In the genomic region with DNA sequence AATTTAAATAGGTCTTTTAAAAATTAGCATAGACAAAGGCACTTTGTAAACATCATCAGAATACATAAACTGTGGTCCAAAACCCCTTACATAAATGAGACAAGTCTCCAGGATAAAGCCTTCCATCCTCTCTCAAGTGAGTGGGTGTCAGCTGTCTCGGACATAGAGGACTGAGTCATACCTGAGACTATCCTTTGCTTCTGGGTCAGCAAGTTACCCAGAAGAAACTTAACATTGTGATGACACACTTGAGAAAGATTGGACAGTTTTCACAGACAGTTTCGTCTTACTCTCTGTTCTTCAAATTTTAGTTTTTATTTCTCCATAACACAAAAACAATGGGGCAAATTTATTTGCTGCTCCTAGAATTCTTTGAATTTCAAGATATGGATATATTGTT, we compare ENCODE assay signal across 10 cellular contexts.
A peak's percentile ranks its signal among the peaks of the same experiment; 100 is the strongest.
DNase-seq lines count a peak whose midpoint lies in the region; ATAC-seq and TF ChIP-seq lines count a peak whose summit lies in the region.
"Had no signal": no experiment of that assay in that cellular context is flagged by ENCODE, and none has a peak within 500 bp of the region (broad histone marks: within the 10 kb centered on the region; RNA-seq: fewer than 3 reads in every experiment).

No MANE protein-coding gene starts in this region.

- DNase-seq in adrenal gland, result peak in 3 of 7 donors; percentile 8 to 22 (median 19)
- DNase-seq in NCI-H526 treated with DMSO at 0.1 percent for 48 hours (lab: John Stamatoyannopoulos, UW), result no peak
- no peak for DNase-seq in WTC11 (ENCODE audit: low spot score)
- no peak for DNase-seq in BE2C
- DNase-seq in occipital lobe (lab: John Stamatoyannopoulos, UW), result no peak
- DNase-seq: SIG-M5 had no signal

- TF ChIP-seq CTCF in adrenal gland (IDR thresholded peaks at IDR 0.05) (no peak), WTC11 (IDR thresholded peaks at IDR 0.05) (no peak), BE2C (IDR thresholded peaks at IDR 0.05; ENCODE audit: low read depth, low read length) (no peak)

- H3K4me1 ChIP-seq in adrenal gland (replicated peaks in 1 of 2) (peaks cover 16 to 18% of the 10 kb centered on the region in 2 donors), skeletal muscle satellite cell (ENCODE audit: control insufficient read depth, insufficient read depth, low read length) (peaks cover 11% of the 10 kb centered on the region), BE2C (no peaks in the 10 kb centered on the region)

- H3K27ac Mint-ChIP-seq in WTC11, result no peak overlapping the region

- intact Hi-C loops in adrenal gland (cut with DNase I), result no loop called here

- no peak for TF ChIP-seq POLR2A in adrenal gland (IDR thresholded peaks at IDR 0.05)

- ATAC-seq in GM19025 (IDR thresholded peaks at IDR 0.05; ENCODE audit: low read depth, unreplicated experiment), result peak; percentile 70
- ATAC-seq in HG02870 (IDR thresholded peaks at IDR 0.05; ENCODE audit: unreplicated experiment), result peak; percentile 93
- no peak for ATAC-seq in WTC11

- peaks cover 3% of the 10 kb centered on the region for H3K4me1 Mint-ChIP-seq in WTC11

- H3K9me3 ChIP-seq in adrenal gland (replicated peaks in 1 of 3) (peaks cover 0 to 8% (median 4%) of the 10 kb centered on the region in 3 donors), skeletal muscle satellite cell (replicated peaks; ENCODE audit: low read length) (no peaks in the 10 kb centered on the region), BE2C (no peaks in the 10 kb centered on the region)

- H3K4me3 Mint-ChIP-seq in WTC11, result no peak overlapping the region
- H3K4me3 Mint-ChIP-seq: nephron had no signal

- H3K9ac ChIP-seq in skeletal muscle satellite cell (ENCODE audit: low read depth, low read length), result peak overlapping the region; percentile 25

- peak overlapping the region; percentile 58 for H3K4me2 ChIP-seq in skeletal muscle satellite cell (ENCODE audit: low read length)

- H3K9me3 Mint-ChIP-seq in WTC11, result peaks cover 14% of the 10 kb centered on the region

- POLR2A ChIA-PET in WTC11 (lab: Charles Lee), result no interaction called here

- H3K36me3 Mint-ChIP-seq in WTC11, result peaks cover 10% of the 10 kb centered on the region

- CTCF ChIA-PET in WTC11 (lab: Charles Lee), result no interaction called here

- H3K4me3 ChIP-seq in adrenal gland, result no peak overlapping the region
- H3K4me3 ChIP-seq in skeletal muscle satellite cell (ENCODE audit: low read length), result no peak overlapping the region
- H3K4me3 ChIP-seq in BE2C (ENCODE audit: low read depth, low read length), result no peak overlapping the region

- H3K36me3 ChIP-seq in adrenal gland (replicated peaks in 1 of 2) (no peaks in the 10 kb centered on the region), skeletal muscle satellite cell (ENCODE audit: insufficient read depth, low read length) (no peaks in the 10 kb centered on the region), BE2C (no peaks in the 10 kb centered on the region)

- no peaks in the 10 kb centered on the region for H3K27me3 ChIP-seq in adrenal gland
- H3K27me3 ChIP-seq in skeletal muscle satellite cell (ENCODE audit: control insufficient read depth, insufficient read depth, low read length), result no peaks in the 10 kb centered on the region
- no peaks in the 10 kb centered on the region for H3K27me3 ChIP-seq in BE2C

- WGBS in adrenal gland, 4 donors, result 16 to 32% (median 29%) methylated on average over 2 of the region's 2 CpGs

- no peaks in the 10 kb centered on the region for H3K27me3 Mint-ChIP-seq in WTC11 (ENCODE audit: low read depth)

- H3K27ac ChIP-seq in adrenal gland, result peak overlapping the region; percentile 14 to 79 (median 64)

TF ChIP-seq in WTC11, 78 proteins besides CTCF, POLR2A, EP300 and RAD21:
- TF ChIP-seq ELF4 (CRISPR knock-in tag; IDR thresholded peaks at IDR 0.05; ENCODE audit: low read depth) (no peak), NFE2L1 (CRISPR knock-in tag; IDR thresholded peaks at IDR 0.05) (no peak), KAT7 (CRISPR knock-in tag; IDR thresholded peaks at IDR 0.05; ENCODE audit: borderline replicate concordance) (no peak), EMX1 (CRISPR knock-in tag; IDR thresholded peaks at IDR 0.05) (no peak)
